Comparison of ENCODE assay signal across 8 cellular contexts in the genomic region with DNA sequence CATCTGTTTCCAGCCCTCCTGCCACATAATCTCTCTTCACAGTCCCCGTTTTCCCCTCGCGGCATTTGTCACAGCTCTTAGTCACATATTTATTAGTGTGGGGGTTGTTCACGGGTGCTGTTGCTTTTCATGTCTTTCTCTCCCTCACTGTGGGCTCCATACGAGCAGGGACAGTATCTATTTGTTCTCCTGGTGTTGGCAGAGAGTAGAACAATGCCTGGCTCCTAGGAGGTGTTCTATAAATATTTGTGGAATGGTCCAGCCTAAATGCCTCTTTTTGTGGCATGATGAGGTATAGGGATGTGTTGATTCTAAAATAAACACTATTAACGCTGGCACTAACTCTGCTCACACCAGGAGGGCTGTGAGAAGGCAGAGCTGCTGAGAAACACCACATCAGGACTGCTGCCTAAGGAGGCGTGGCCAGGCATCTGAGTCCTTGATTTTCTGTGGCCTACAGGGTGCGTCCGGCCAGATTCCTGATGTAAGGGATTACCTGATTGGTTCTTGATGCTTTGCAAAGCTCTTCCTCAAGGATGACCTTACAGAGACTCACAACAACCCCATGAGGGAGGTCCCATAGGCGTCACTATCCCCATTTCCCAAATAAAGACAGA.
A peak's percentile ranks its signal among the peaks of the same experiment; 100 is the strongest.
DNase-seq lines count a peak whose midpoint lies in the region; ATAC-seq and TF ChIP-seq lines count a peak whose summit lies in the region.

No MANE protein-coding gene starts in this region.

- H3K36me3 ChIP-seq in fibroblast of lung (ENCODE audit: control insufficient read depth, insufficient read depth, low read length): no peaks in the 10 kb centered on the region

- no peaks in the 10 kb centered on the region for H3K27me3 ChIP-seq in fibroblast of lung (ENCODE audit: control insufficient read depth, insufficient read depth, low read length)

- no peak for TF ChIP-seq CTCF in fibroblast of lung (conservative IDR thresholded peaks at IDR 0.05 in 1 of 2, IDR thresholded peaks at IDR 0.05 in 1 of 2; ENCODE audit: low read depth in 1 of 2, low read length in 2 of 2)

- no peak overlapping the region for H3K4me3 Mint-ChIP-seq in effector memory CD8-positive, alpha-beta T cell

- H3K9me3 ChIP-seq in fibroblast of lung (ENCODE audit: control insufficient read depth, insufficient read depth, low read depth, low read length): no peaks in the 10 kb centered on the region

- no peak overlapping the region for H3K4me2 ChIP-seq in fibroblast of lung (ENCODE audit: extremely low read depth, insufficient read depth, low read length)

- H3K27me3 Mint-ChIP-seq in effector memory CD8-positive, alpha-beta T cell: peaks cover 43 to 51% of the 10 kb centered on the region in 2 donors

- H3K79me2 ChIP-seq in fibroblast of lung (ENCODE audit: control insufficient read depth, insufficient read depth, low read length): no peaks in the 10 kb centered on the region

- no peaks in the 10 kb centered on the region for H3K4me1 ChIP-seq in fibroblast of lung (ENCODE audit: control insufficient read depth, extremely low read depth, insufficient read depth, low read length)

- H3K9me3 Mint-ChIP-seq in effector memory CD8-positive, alpha-beta T cell: no peaks in the 10 kb centered on the region

- no peak overlapping the region for H3K9ac ChIP-seq in fibroblast of lung (ENCODE audit: insufficient read depth, low read length)

- peak; percentile 99 for DNase-seq in NCI-H345 (lab: John Stamatoyannopoulos, UW)
- DNase-seq in fibroblast of lung (ENCODE audit: low read depth in 2 of 2): peak; percentile 34 to 47
- DNase-seq in putamen (ENCODE audit: low spot score): peak; percentile 52
- DNase-seq in 8988T: no peak
- no peak for DNase-seq in effector memory CD8-positive, alpha-beta T cell
- DNase-seq in T1000 (lab: John Stamatoyannopoulos, UW): no peak
- DNase-seq in NOMO-1 treated with DMSO at 0.1 percent for 48 hours (lab: John Stamatoyannopoulos, UW; ENCODE audit: unreplicated experiment): no peak

- no peak overlapping the region for H3K27ac ChIP-seq in fibroblast of lung (ENCODE audit: insufficient read depth, low read length)

- H3K27ac Mint-ChIP-seq in effector memory CD8-positive, alpha-beta T cell: no peak overlapping the region

- peaks cover 0 to 2% of the 10 kb centered on the region in 2 donors for H3K4me1 Mint-ChIP-seq in effector memory CD8-positive, alpha-beta T cell (ENCODE audit: low read depth in 2 of 2)

- H3K4me3 ChIP-seq in fibroblast of lung (replicated peaks in 1 of 4; ENCODE audit: control extremely low read depth in 1 of 4, insufficient read depth in 1 of 4, low read depth in 3 of 4, low read length in 4 of 4): no peak overlapping the region

- H2AFZ ChIP-seq in fibroblast of lung (ENCODE audit: low read length): no peak overlapping the region

- H3K36me3 Mint-ChIP-seq in effector memory CD8-positive, alpha-beta T cell (ENCODE audit: insufficient read depth): no peaks in the 10 kb centered on the region

- ATAC-seq in GM21786 (IDR thresholded peaks at IDR 0.05; ENCODE audit: unreplicated experiment): peak; percentile 53
- ATAC-seq in effector memory CD8-positive, alpha-beta T cell (replicated peaks): no peak

- no peaks in the 10 kb centered on the region for H4K20me1 ChIP-seq in fibroblast of lung (ENCODE audit: control insufficient read depth, extremely low read depth, insufficient read depth, low read length)

Comparison
In these comparisons a context has a peak if more than half of its experiments do, and no peak if none do; other contexts are left out.
1. DNase-seq: peak in NCI-H345 (single experiment), fibroblast of lung (2 of 2) and putamen (single experiment); none in 8988T (single experiment), effector memory CD8-positive, alpha-beta T cell (0 of 3), T1000 (single experiment) and NOMO-1 treated with DMSO at 0.1 percent for 48 hours (single experiment).